14 cellular contexts compared by ENCODE assay signal in genomic region chr17:1095093-1095852, GRCh38.
DNase-seq lines count a peak whose midpoint lies in the region; ATAC-seq and TF ChIP-seq lines count a peak whose summit lies in the region.
"Had no signal": no experiment of that assay in that cellular context is flagged by ENCODE, and none has a peak within 500 bp of the region (broad histone marks: within the 10 kb centered on the region; RNA-seq: fewer than 3 reads in every experiment).

No MANE protein-coding gene starts in this region.

- peaks cover 13% of the 10 kb centered on the region for H3K4me1 ChIP-seq in hepatocyte (ENCODE audit: insufficient read depth)
- peaks cover 0 to 76% (median 20%) of the 10 kb centered on the region in 6 donors for H3K4me1 ChIP-seq in spleen

- no peak for TF ChIP-seq POLR2A in spleen (IDR thresholded peaks at IDR 0.05)

- no peak overlapping the region for H3K4me2 ChIP-seq in hepatocyte

- H3K36me3 ChIP-seq in hepatocyte (replicated peaks; ENCODE audit: insufficient read depth, low read depth) (no peaks in the 10 kb centered on the region), spleen (peaks cover 0 to 90% (median 39%) of the 10 kb centered on the region in 6 donors)

- H3K27me3 ChIP-seq in hepatocyte (no peaks in the 10 kb centered on the region), spleen (replicated peaks in 1 of 7) (no peaks in the 10 kb centered on the region)

- no peaks in the 10 kb centered on the region for H4K20me1 ChIP-seq in hepatocyte (ENCODE audit: insufficient read depth, poor library complexity, severe bottlenecking)

- no peak for ATAC-seq in GM18909 (IDR thresholded peaks at IDR 0.05; ENCODE audit: poor library complexity, unreplicated experiment)
- ATAC-seq: K562; PC-3; stimulated activated naive B cell treated with anti-CD40 and anti-IgM and Interleukin-4, amounts not matched to agents 10 μg/mL and 1 μg/mL and 100 μg/mL, for 72 hours had no signal

- H3K9me3 ChIP-seq in hepatocyte (ENCODE audit: low read depth) (no peaks in the 10 kb centered on the region), spleen (no peaks in the 10 kb centered on the region)

- WGBS in hepatocyte (ENCODE audit: low lambda C conversion rate, missing lambda C conversion rate): 92% methylated on average over 31 of the region's 31 CpGs
- 47 to 80% (median 68%) methylated on average over 25 to 31 of the region's 31 CpGs for whole genome bisulfite sequencing in spleen, 5 donors

- H3K27ac ChIP-seq in hepatocyte (peak overlapping the region; percentile 76), spleen (peak overlapping the region; percentile 57 to 95 (median 86))

- TF ChIP-seq CTCF in hepatocyte (IDR thresholded peaks at IDR 0.05; ENCODE audit: poor library complexity) (no peak), spleen (IDR thresholded peaks at IDR 0.05 in 8 of 11, conservative IDR thresholded peaks at IDR 0.05 in 3 of 11) (no peak)

- peaks cover 3% of the 10 kb centered on the region for H3K79me2 ChIP-seq in hepatocyte

- H3K9me2 ChIP-seq in hepatocyte (replicated peaks; ENCODE audit: insufficient read depth): no peaks in the 10 kb centered on the region

- intact Hi-C loops in spleen (cut with DNase I; ENCODE audit: low total_unique reads): no loop called here

- no peak overlapping the region for H3K4me3 ChIP-seq in hepatocyte
- peak overlapping the region in 1 of 8 donors; percentile 51 for H3K4me3 ChIP-seq in spleen
- H3K4me3 ChIP-seq: K562 had no signal

- no peak overlapping the region for H2AFZ ChIP-seq in hepatocyte

- DNase-seq in KBM-7: peak; percentile 32
- DNase-seq in UCSD-AML1 (lab: John Stamatoyannopoulos, UW; ENCODE audit: unreplicated experiment): peak; percentile 38
- no peak for DNase-seq in hepatocyte (ENCODE audit: low spot score)
- DNase-seq in spleen: peak; percentile 88
- no peak for DNase-seq in HUDEP-2 (lab: John Stamatoyannopoulos, UW; ENCODE audit: unreplicated experiment in 76 of 76)
- DNase-seq in NCI-H2081 (lab: John Stamatoyannopoulos, UW): no peak
- no peak for DNase-seq in SKM-1 (lab: John Stamatoyannopoulos, UW; ENCODE audit: unreplicated experiment)
- DNase-seq: activated CD8-positive, alpha-beta memory T cell treated with anti-CD3 and anti-CD28 coated beads for 24 hours; kidney glomerular epithelial cell; PC-3; stimulated activated CD4-positive, alpha-beta T cell treated with anti-CD3 and anti-CD28 coated beads, Interleukin-1b, Interleukin-23, amount 100 ng/mL, for 48 hours; stimulated activated naive B cell treated with anti-CD40 and anti-IgM and Interleukin-4, amounts not matched to agents 10 μg/mL and 1 μg/mL and 100 μg/mL, for 72 hours had no signal

- in situ Hi-C loops in KBM-7 (cut with MboI; ENCODE audit: low pct_unique_long_range_greater_than_20kb, low sequenced_read_pairs): no loop called here

Comparison
In these comparisons a context has a peak if more than half of its experiments do, and no peak if none do; other contexts are left out.
1. DNase-seq: peak in KBM-7 (single experiment), UCSD-AML1 (single experiment) and spleen (single experiment); none in hepatocyte (single experiment), HUDEP-2 (0 of 76), NCI-H2081 (0 of 2) and SKM-1 (single experiment).